11 cellular contexts compared by ENCODE assay signal in genomic region chr6:11968241-11968806, GRCh38. TPM values are rescaled to one million over a fixed set of nuclear protein-coding genes. Genes with fewer than 3 reads are reported as not detected.
DNase-seq lines count a peak whose midpoint lies in the region; ATAC-seq, FAIRE-seq and TF ChIP-seq lines count a peak whose summit lies in the region.
"Had no signal": no experiment of that assay in that cellular context is flagged by ENCODE, and none has a peak within 500 bp of the region (broad histone marks: within the 10 kb centered on the region; RNA-seq: fewer than 3 reads in every experiment).

No MANE protein-coding gene starts in this region.

- H3K36me3 ChIP-seq in left lung, result no peaks in the 10 kb centered on the region

- DNase-seq in GM18507 (ENCODE audit: extremely low spot score, insufficient read length, low read depth) (no peak), left lung (no peak), COLO668 (lab: John Stamatoyannopoulos, UW; ENCODE audit: unreplicated experiment) (no peak), RKO (ENCODE audit: low spot score) (no peak), DMS79 (lab: John Stamatoyannopoulos, UW) (no peak)
- no peak for DNase-seq in activated naive CD4-positive, alpha-beta T cell (lab: John Stamatoyannopoulos, UW)
- DNase-seq: CD4-positive, CD25-positive, alpha-beta regulatory T cell; hypothalamus; NCI-H69 had no signal

- no peaks in the 10 kb centered on the region for H3K9me3 ChIP-seq in left lung

- peak; percentile 78 for ATAC-seq in GM21529 (IDR thresholded peaks at IDR 0.05; ENCODE audit: unreplicated experiment)
- ATAC-seq in HG03342 (IDR thresholded peaks at IDR 0.05; ENCODE audit: unreplicated experiment), result peak; percentile 88
- no peak for ATAC-seq in left lung

- H3K4me3 ChIP-seq in left lung, result no peak overlapping the region

- intact Hi-C loops in left lung (cut with DNase I), result no loop called here

- peak; percentile 68 for FAIRE-seq in GM18507 (lab: Jason Lieb, UNC)

- H3K27me3 ChIP-seq in left lung, result no peaks in the 10 kb centered on the region

- no peak for TF ChIP-seq CTCF in left lung (IDR thresholded peaks at IDR 0.05)

- peaks cover 5 to 7% of the 10 kb centered on the region in 2 donors for H3K4me1 ChIP-seq in left lung

- H3K27ac ChIP-seq in left lung, result peak overlapping the region; percentile 34 to 53

RNA-seq across cellular contexts. Expression of gene HIVEP1, which starts 43.8 kb away (rescaled TPM):
- 10 to 100 TPM; 29.2 to 35.9 TPM for total RNA-seq in left lung
